In genomic region chr11:125977333-125977732, GRCh38 we compare ENCODE assay signal across 29 cellular contexts. TPM values are rescaled to one million over a fixed set of nuclear protein-coding genes. Genes with fewer than 3 reads are reported as not detected.
"Had no signal": no experiment of that assay in that cellular context is flagged by ENCODE, and none has a peak within 500 bp of the region (broad histone marks: within the 10 kb centered on the region; RNA-seq: fewer than 3 reads in every experiment).

No MANE protein-coding gene starts in this region.

- H3K36me3 ChIP-seq: thoracic aorta, tibial artery, transverse colon, upper lobe of left lung, upper lobe of right lung, uterus, vagina had no signal

- H3K9me3 ChIP-seq: stomach, suprapubic skin, testis, thoracic aorta, thyroid gland, tibial artery, tibial nerve, transverse colon, upper lobe of left lung, upper lobe of right lung, uterus, vagina had no signal

- H3K27ac ChIP-seq: stomach, suprapubic skin, testis, thoracic aorta, thyroid gland, tibial artery, tibial nerve, transverse colon, upper lobe of left lung, upper lobe of right lung, uterus, vagina had no signal

- H3K4me3 ChIP-seq: stomach, suprapubic skin, testis, thoracic aorta, thyroid gland, tibial artery, tibial nerve, transverse colon, upper lobe of left lung, upper lobe of right lung, uterus, vagina had no signal

- DNase-seq: stimulated activated CD4-positive, alpha-beta T cell treated with anti-CD3 and anti-CD28 coated beads, Interleukin-2, amount 100 ng/mL, for 48 hours; stimulated activated CD4-positive, alpha-beta T cell treated with anti-CD3 and anti-CD28 coated beads, Interleukin-4, amount 100 ng/mL, for 1 hour; stimulated activated CD4-positive, alpha-beta T cell treated with anti-CD3 and anti-CD28 coated beads, Interleukin-4, amount 100 ng/mL, for 24 hours; stimulated activated CD4-positive, alpha-beta T cell treated with anti-CD3 and anti-CD28 coated beads, Interleukin-4, amount 100 ng/mL, for 4 hours; stimulated activated CD8-positive, alpha-beta memory T cell treated with anti-CD3 and anti-CD28 coated beads, Interleukin-4, amount 100 ng/mL, for 48 hours; stimulated activated naive B cell treated with anti-CD40 and anti-IgM and Interleukin-4, amounts not matched to agents 10 μg/mL and 1 μg/mL and 100 μg/mL, for 72 hours; stimulated activated naive CD4-positive, alpha-beta T cell; stimulated activated naive CD4-positive, alpha-beta T cell treated with Interleukin-2 at 50 U/mL for 16 hours; stimulated activated naive CD8-positive, alpha-beta T cell treated with anti-CD3 and anti-CD28 coated beads, Interleukin-15, amount 100 ng/mL, for 72 hours; stimulated activated naive CD8-positive, alpha-beta T cell treated with anti-CD3 and anti-CD28 coated beads, Interleukin-15, Interleukin-2, amounts not matched to agents 100 U/mL and 50 U/mL, for 24 hours; stomach; substantia nigra; testis; thyroid gland; tibial artery; transverse colon; trophoblast cell; upper lobe of left lung; upper lobe of right lung; uterus had no signal

- ATAC-seq: stimulated activated effector memory CD8-positive, alpha-beta T cell treated with anti-CD3 and anti-CD28 coated beads, Interleukin-12 subunit alpha, Interleukin-12 subunit beta, amount 100 ng/mL, for 72 hours; stimulated activated memory B cell treated with anti-CD40 and anti-IgM and Interleukin-4, amounts not matched to agents 10 μg/mL and 1 μg/mL and 100 μg/mL, for 72 hours; stimulated activated naive B cell treated with anti-CD40 and anti-IgM and Interleukin-4, amounts not matched to agents 10 μg/mL and 1 μg/mL and 100 μg/mL, for 72 hours; stimulated activated naive CD8-positive, alpha-beta T cell treated with anti-CD3 and anti-CD28 coated beads, Interleukin-15, amount 100 ng/mL, for 72 hours; stimulated activated naive CD8-positive, alpha-beta T cell treated with anti-CD3 and anti-CD28 coated beads, Interleukin-15, Interleukin-2, amounts not matched to agents 100 U/mL and 50 U/mL, for 24 hours; upper lobe of right lung had no signal

- H3K27me3 ChIP-seq: stomach, suprapubic skin, testis, thyroid gland, tibial artery, tibial nerve, transverse colon, upper lobe of left lung, upper lobe of right lung, vagina had no signal

- H3K4me1 ChIP-seq: stomach, suprapubic skin, transverse colon, upper lobe of left lung, upper lobe of right lung, uterus, vagina had no signal

- FAIRE-seq: urothelium cell line had no signal

RNA-seq across cellular contexts. Expression of gene VSIG10L2, which starts 31.5 kb away (rescaled TPM):
- total RNA-seq: stomach, subcutaneous adipose tissue, temporal lobe, testis, thoracic aorta, thyroid gland, tibial nerve, transverse colon, upper lobe of right lung had no signal
